Comparison of ENCODE assay signal across 9 cellular contexts in the genomic region with DNA sequence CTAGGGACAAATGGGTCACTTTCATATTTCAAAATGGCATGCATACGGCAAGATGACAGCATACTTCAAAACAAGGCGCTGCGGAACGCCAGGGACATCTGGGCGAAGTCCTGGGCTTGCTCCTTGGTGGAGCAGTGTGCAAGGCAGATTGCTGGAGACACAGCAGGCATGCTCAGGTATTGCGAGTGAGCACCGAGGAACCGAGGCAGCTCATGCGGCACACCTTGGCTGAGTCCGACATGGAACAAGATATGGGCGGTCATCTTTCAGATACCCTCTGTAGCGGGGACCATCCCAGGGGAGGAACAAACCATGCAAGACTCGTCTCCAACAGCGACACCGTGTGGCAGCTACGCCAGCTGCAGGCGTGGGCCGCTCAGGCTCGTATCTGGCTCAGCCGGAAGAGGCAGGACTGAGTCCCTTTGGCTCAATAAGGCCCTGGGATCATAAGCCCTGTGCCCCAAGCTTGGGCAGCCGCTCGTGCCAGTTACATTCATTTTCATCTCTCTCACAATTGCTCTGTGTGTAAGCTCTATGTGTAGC.
A peak's percentile ranks its signal among the peaks of the same experiment; 100 is the strongest.
DNase-seq lines count a peak whose midpoint lies in the region; ATAC-seq, FAIRE-seq and TF ChIP-seq lines count a peak whose summit lies in the region.
"Had no signal": no experiment of that assay in that cellular context is flagged by ENCODE, and none has a peak within 500 bp of the region (broad histone marks: within the 10 kb centered on the region; RNA-seq: fewer than 3 reads in every experiment).

No MANE protein-coding gene starts in this region.

- DNase-seq in activated CD4-positive, alpha-beta memory T cell treated with anti-CD3 and anti-CD28 coated beads for 36 hours, result peak; percentile 17
- no peak for DNase-seq in activated CD4-positive, alpha-beta memory T cell treated with anti-CD3 and anti-CD28 coated beads, Interleukin-2, amount 10 ng/mL, durations not matched to agents 7 days and 5 days
- DNase-seq in HCT116 (ENCODE audit: low read depth, low spot score) (peak; percentile 12), bronchial epithelial cell (ENCODE audit: low read depth) (no peak), neural crest cell (ENCODE audit: low read depth, low spot score) (peak; percentile 6), putamen (ENCODE audit: low spot score) (no peak), NOMO-1 treated with dmso at 0.1 percent for 144 hours (lab: John Stamatoyannopoulos, UW; ENCODE audit: unreplicated experiment) (no peak)

- no peak for TF ChIP-seq POLR2A in HCT116 (IDR thresholded peaks at IDR 0.05; ENCODE audit: borderline replicate concordance, extremely low read depth, insufficient read depth, insufficient read length)

- TF ChIP-seq RAD21 in HCT116 (IDR thresholded peaks at IDR 0.05; ENCODE audit: low read depth), result no peak; the same call in 1 of the 2 replicates

- no peaks in the 10 kb centered on the region for H3K4me1 ChIP-seq in HCT116 (ENCODE audit: control insufficient read depth in 1 of 2, insufficient read depth in 2 of 2, low read length in 2 of 2)
- H3K4me1 ChIP-seq: BLaER1 had no signal

- ATAC-seq in HCT116, result no peak
- no peak for ATAC-seq in HG03097 (IDR thresholded peaks at IDR 0.05; ENCODE audit: low FRiP score, unreplicated experiment)

- no peak overlapping the region for H3K27ac ChIP-seq in HCT116 (ENCODE audit: low read depth, low read length)
- H3K27ac ChIP-seq: BLaER1 had no signal

- BruUV-seq in HCT116 (replicated peaks; lab: Mats Ljungman, UMichigan), result no TSS peak

- peak in 2 of 3 experiments; percentile 44 to 53; a peak in 3 of 6 replicates for TF ChIP-seq CTCF in HCT116 (IDR thresholded peaks at IDR 0.05 in 2 of 3, conservative IDR thresholded peaks at IDR 0.05 in 1 of 3; ENCODE audit: borderline replicate concordance in 1 of 3, insufficient read depth in 1 of 3, low read depth in 2 of 3, low read length in 2 of 3)
- peak; percentile 36 for TF ChIP-seq CTCF in bronchial epithelial cell (IDR thresholded peaks at IDR 0.05; ENCODE audit: insufficient read depth, low read length, severe bottlenecking)
- peak; percentile 59 for TF ChIP-seq CTCF in neural crest cell (conservative IDR thresholded peaks at IDR 0.05)

- H4K20me1 ChIP-seq in HCT116 (ENCODE audit: insufficient read depth), result no peaks in the 10 kb centered on the region
- H4K20me1 ChIP-seq: BLaER1 had no signal

- no peak for FAIRE-seq in bronchial epithelial cell (lab: Jason Lieb, UNC)

- peaks cover 2% of the 10 kb centered on the region for H3K36me3 Mint-ChIP-seq in activated CD4-positive, alpha-beta memory T cell treated with anti-CD3 and anti-CD28 coated beads for 36 hours
- no peaks in the 10 kb centered on the region for H3K36me3 Mint-ChIP-seq in activated CD4-positive, alpha-beta memory T cell treated with anti-CD3 and anti-CD28 coated beads, Interleukin-2, amount 10 ng/mL, durations not matched to agents 7 days and 5 days (ENCODE audit: low read depth)
- no peaks in the 10 kb centered on the region for H3K36me3 Mint-ChIP-seq in neural crest cell (ENCODE audit: low read depth)

- CTCF ChIA-PET in activated CD4-positive, alpha-beta memory T cell treated with anti-CD3 and anti-CD28 coated beads for 36 hours (lab: Charles Lee), result interaction anchor here (4.1 kb wide), 1 partner anchor 393 kb away, joined by 13 read pairs; no protein-coding TSS in a partner anchor
- CTCF ChIA-PET in activated CD4-positive, alpha-beta memory T cell treated with anti-CD3 and anti-CD28 coated beads, Interleukin-2, amount 10 ng/mL, durations not matched to agents 7 days and 5 days (lab: Charles Lee), result no interaction called here
- CTCF ChIA-PET in HCT116 (lab: Charles Lee), result no interaction called here

- H2AFZ ChIP-seq in HCT116 (ENCODE audit: low read depth, low read length, poor library complexity, severe bottlenecking), result no peak overlapping the region

- no peaks in the 10 kb centered on the region for H3K79me2 ChIP-seq in HCT116 (ENCODE audit: insufficient read depth, low read length)

- no peaks in the 10 kb centered on the region for H3K27me3 ChIP-seq in HCT116 (ENCODE audit: insufficient read depth, low read length)
- H3K27me3 ChIP-seq in bronchial epithelial cell (ENCODE audit: control insufficient read depth, insufficient read depth, low read length), result no peaks in the 10 kb centered on the region
- H3K27me3 ChIP-seq: BLaER1 had no signal

- no peak overlapping the region for H3K4me2 ChIP-seq in HCT116 (ENCODE audit: low read length)
- H3K4me2 ChIP-seq: BLaER1 had no signal

- H3K9me2 ChIP-seq in HCT116 (ENCODE audit: insufficient read depth), result no peaks in the 10 kb centered on the region

- H3K27me3 Mint-ChIP-seq in activated CD4-positive, alpha-beta memory T cell treated with anti-CD3 and anti-CD28 coated beads for 36 hours, result peaks cover 3% of the 10 kb centered on the region
- H3K27me3 Mint-ChIP-seq in activated CD4-positive, alpha-beta memory T cell treated with anti-CD3 and anti-CD28 coated beads, Interleukin-2, amount 10 ng/mL, durations not matched to agents 7 days and 5 days, result peaks cover 12% of the 10 kb centered on the region
- no peaks in the 10 kb centered on the region for H3K27me3 Mint-ChIP-seq in neural crest cell (ENCODE audit: low read depth)

- H3K9ac ChIP-seq in HCT116 (ENCODE audit: low read length), result no peak overlapping the region
- H3K9ac ChIP-seq: BLaER1 had no signal

- H3K27ac Mint-ChIP-seq in activated CD4-positive, alpha-beta memory T cell treated with anti-CD3 and anti-CD28 coated beads for 36 hours, result no peak overlapping the region
- no peak overlapping the region for H3K27ac Mint-ChIP-seq in activated CD4-positive, alpha-beta memory T cell treated with anti-CD3 and anti-CD28 coated beads, Interleukin-2, amount 10 ng/mL, durations not matched to agents 7 days and 5 days
- H3K27ac Mint-ChIP-seq in neural crest cell (ENCODE audit: unreplicated experiment), result no peak overlapping the region

- POLR2A ChIA-PET in activated CD4-positive, alpha-beta memory T cell treated with anti-CD3 and anti-CD28 coated beads for 36 hours (lab: Charles Lee), result no interaction called here
- POLR2A ChIA-PET in activated CD4-positive, alpha-beta memory T cell treated with anti-CD3 and anti-CD28 coated beads, Interleukin-2, amount 10 ng/mL, durations not matched to agents 7 days and 5 days (lab: Charles Lee), result no interaction called here
- POLR2A ChIA-PET in HCT116 (lab: Charles Lee), result no interaction called here

- H3K9me3 Mint-ChIP-seq in activated CD4-positive, alpha-beta memory T cell treated with anti-CD3 and anti-CD28 coated beads for 36 hours, result peaks cover 9% of the 10 kb centered on the region
- no peaks in the 10 kb centered on the region for H3K9me3 Mint-ChIP-seq in activated CD4-positive, alpha-beta memory T cell treated with anti-CD3 and anti-CD28 coated beads, Interleukin-2, amount 10 ng/mL, durations not matched to agents 7 days and 5 days
- peaks cover 5% of the 10 kb centered on the region for H3K9me3 Mint-ChIP-seq in neural crest cell

- RAD21 ChIA-PET in HCT116 (lab: Charles Lee; ENCODE audit: low non-redundant PET in 1 of 2, low total read pairs in 2 of 2, uncharacterized antibody in 2 of 2, unreplicated experiment in 2 of 2), result no interaction called here

- no peak overlapping the region for H3K4me3 ChIP-seq in HCT116 (replicated peaks in 1 of 2; ENCODE audit: low read depth in 1 of 2, low read length in 2 of 2)
- no peak overlapping the region for H3K4me3 ChIP-seq in bronchial epithelial cell (ENCODE audit: low read depth, low read length)
- H3K4me3 ChIP-seq: BLaER1 had no signal

- H3K4me1 Mint-ChIP-seq in activated CD4-positive, alpha-beta memory T cell treated with anti-CD3 and anti-CD28 coated beads for 36 hours (ENCODE audit: low read depth), result no peaks in the 10 kb centered on the region
- no peaks in the 10 kb centered on the region for H3K4me1 Mint-ChIP-seq in activated CD4-positive, alpha-beta memory T cell treated with anti-CD3 and anti-CD28 coated beads, Interleukin-2, amount 10 ng/mL, durations not matched to agents 7 days and 5 days
- H3K4me1 Mint-ChIP-seq in neural crest cell, result peaks cover 3% of the 10 kb centered on the region

- no peaks in the 10 kb centered on the region for H3K36me3 ChIP-seq in HCT116 (ENCODE audit: control insufficient read depth in 1 of 2, insufficient read depth in 2 of 2, low read length in 2 of 2)
- H3K36me3 ChIP-seq in bronchial epithelial cell (ENCODE audit: control insufficient read depth, insufficient read depth, low read length), result no peaks in the 10 kb centered on the region
- H3K36me3 ChIP-seq: BLaER1 had no signal

- no peak overlapping the region for H3K4me3 Mint-ChIP-seq in activated CD4-positive, alpha-beta memory T cell treated with anti-CD3 and anti-CD28 coated beads for 36 hours
- H3K4me3 Mint-ChIP-seq in activated CD4-positive, alpha-beta memory T cell treated with anti-CD3 and anti-CD28 coated beads, Interleukin-2, amount 10 ng/mL, durations not matched to agents 7 days and 5 days, result no peak overlapping the region
- no peak overlapping the region for H3K4me3 Mint-ChIP-seq in neural crest cell

- intact Hi-C loops in activated CD4-positive, alpha-beta memory T cell treated with anti-CD3 and anti-CD28 coated beads for 36 hours (cut with micrococcal nuclease), result no loop called here
- intact Hi-C loops in HCT116 (cut with micrococcal nuclease), result no loop called here

- peaks cover 0 to 7% of the 10 kb centered on the region in 2 experiments; a peak in 1 of 4 replicates for H3K9me3 ChIP-seq in HCT116 (ENCODE audit: control insufficient read depth in 1 of 2, insufficient read depth in 1 of 2, low read depth in 1 of 2, low read length in 2 of 2)

TF ChIP-seq in HCT116, 20 proteins besides CTCF, POLR2A, EP300 and RAD21 (continues in another document):
- TF ChIP-seq ZNF274 (IDR thresholded peaks at IDR 0.05; ENCODE audit: low read depth, low read length) (no peak), SRF (IDR thresholded peaks at IDR 0.05; ENCODE audit: low read depth) (no peak), FOSL1 (IDR thresholded peaks at IDR 0.05; ENCODE audit: low read depth) (no peak), ATF3 (IDR thresholded peaks at IDR 0.05) (no peak), EGR1 (IDR thresholded peaks at IDR 0.05; ENCODE audit: low read depth) (no peak), SP1 (IDR thresholded peaks at IDR 0.05; ENCODE audit: low read depth) (no peak)
- TF ChIP-seq, protein P1, sequence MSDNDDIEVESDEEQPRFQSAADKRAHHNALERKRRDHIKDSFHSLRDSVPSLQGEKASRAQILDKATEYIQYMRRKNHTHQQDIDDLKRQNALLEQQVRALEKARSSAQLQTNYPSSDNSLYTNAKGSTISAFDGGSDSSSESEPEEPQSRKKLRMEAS (IDR thresholded peaks at IDR 0.05), result no peak

Comparison
In these comparisons a context has a peak if more than half of its experiments do, and no peak if none do; other contexts are left out.
1. DNase-seq: peak in activated CD4-positive, alpha-beta memory T cell treated with anti-CD3 and anti-CD28 coated beads for 36 hours (single experiment), HCT116 (single experiment) and neural crest cell (single experiment); none in activated CD4-positive, alpha-beta memory T cell treated with anti-CD3 and anti-CD28 coated beads, Interleukin-2, amount 10 ng/mL, durations not matched to agents 7 days and 5 days (single experiment), bronchial epithelial cell (single experiment), putamen (single experiment) and NOMO-1 treated with dmso at 0.1 percent for 144 hours (single experiment).
2. Peak in every context shown above with its lines, with median percentiles within 50 percentile points of each other: CTCF ChIP-seq.